Comparison of ENCODE assay signal across 10 cellular contexts in genomic region chr17:50785942-50786570, GRCh38. TPM values are rescaled to one million over a fixed set of nuclear protein-coding genes. Genes with fewer than 3 reads are reported as not detected.
A peak's percentile ranks its signal among the peaks of the same experiment; 100 is the strongest.
DNase-seq lines count a peak whose midpoint lies in the region; ATAC-seq and TF ChIP-seq lines count a peak whose summit lies in the region.
"Had no signal": no experiment of that assay in that cellular context is flagged by ENCODE, and none has a peak within 500 bp of the region (broad histone marks: within the 10 kb centered on the region; RNA-seq: fewer than 3 reads in every experiment).

No MANE protein-coding gene starts in this region.

- no peaks in the 10 kb centered on the region for H3K9me3 ChIP-seq in osteoblast (ENCODE audit: low read depth, low read length)
- H3K9me3 ChIP-seq in psoas muscle = no peaks in the 10 kb centered on the region
- no peaks in the 10 kb centered on the region for H3K9me3 ChIP-seq in SJCRH30 (replicated peaks)
- H3K9me3 ChIP-seq in effector memory CD4-positive, alpha-beta T cell (ENCODE audit: control insufficient read depth, low read length) = no peaks in the 10 kb centered on the region

- no peak overlapping the region for H3K4me2 ChIP-seq in osteoblast (ENCODE audit: insufficient read depth, low read length)

- POLR2A ChIA-PET in RWPE1 (lab: Yijun Ruan, JAX; ENCODE audit: low non-redundant PET) = no interaction called here

- no peak for TF ChIP-seq CTCF in RWPE1 (conservative IDR thresholded peaks at IDR 0.05; ENCODE audit: low read depth)
- TF ChIP-seq CTCF in osteoblast (IDR thresholded peaks at IDR 0.05; ENCODE audit: extremely low read depth, low read depth, low read length) = no peak
- no peak for TF ChIP-seq CTCF in psoas muscle (IDR thresholded peaks at IDR 0.05)

- no peaks in the 10 kb centered on the region for H3K79me2 ChIP-seq in osteoblast (ENCODE audit: insufficient read depth, low read length)

- no peaks in the 10 kb centered on the region for H3K27me3 ChIP-seq in osteoblast (ENCODE audit: insufficient read depth, low read length)
- H3K27me3 ChIP-seq in psoas muscle (ENCODE audit: insufficient read depth in 3 of 3, low read length in 2 of 3) = no peaks in the 10 kb centered on the region
- no peaks in the 10 kb centered on the region for H3K27me3 ChIP-seq in SJCRH30
- no peaks in the 10 kb centered on the region for H3K27me3 ChIP-seq in effector memory CD4-positive, alpha-beta T cell (replicated peaks; ENCODE audit: control insufficient read depth, insufficient read depth, low read length, poor library complexity, severe bottlenecking)

- intact Hi-C loops in psoas muscle (cut with DNase I) = no loop called here

- no peak for ATAC-seq in psoas muscle
- ATAC-seq in HG03520 (IDR thresholded peaks at IDR 0.05; ENCODE audit: unreplicated experiment) = no peak
- ATAC-seq: activated naive CD4-positive, alpha-beta T cell treated with anti-CD3 and anti-CD28 coated beads, Interleukin-2, amount 50 U/mL, for 72 hours had no signal

- 64 to 77% (median 69%) methylated on average over 9 of the region's 9 CpGs for WGBS in psoas muscle, 3 donors

- H3K4me1 ChIP-seq in osteoblast (ENCODE audit: insufficient read depth, low read length) = peaks cover 3% of the 10 kb centered on the region
- no peaks in the 10 kb centered on the region for H3K4me1 ChIP-seq in psoas muscle
- peaks cover 6% of the 10 kb centered on the region for H3K4me1 ChIP-seq in SJCRH30
- no peaks in the 10 kb centered on the region for H3K4me1 ChIP-seq in effector memory CD4-positive, alpha-beta T cell (ENCODE audit: control insufficient read depth, insufficient read depth, low read length, poor library complexity, severe bottlenecking)

- H3K27ac ChIP-seq in RWPE1 (peak overlapping the region; percentile 74), osteoblast (ENCODE audit: low read depth, low read length) (no peak overlapping the region), psoas muscle (no peak overlapping the region), SJCRH30 (no peak overlapping the region)
- no peak overlapping the region for H3K27ac ChIP-seq in effector memory CD4-positive, alpha-beta T cell (ENCODE audit: insufficient read depth, low read length, poor library complexity, severe bottlenecking)

- peak overlapping the region; percentile 56 for H2AFZ ChIP-seq in osteoblast (ENCODE audit: low read length)

- no peaks in the 10 kb centered on the region for H4K20me1 ChIP-seq in osteoblast (ENCODE audit: insufficient read depth, low read length)

- DNase-seq in EH (ENCODE audit: low read depth) (peak; percentile 53), RWPE1 (ENCODE audit: low spot score) (no peak), fibroblast of the conjunctiva (ENCODE audit: low read depth) (peak; percentile 23), osteoblast (ENCODE audit: insufficient read length, low spot score, missing footprints) (no peak), psoas muscle (no peak), SJCRH30 (no peak)
- no peak for DNase-seq in effector memory CD4-positive, alpha-beta T cell

- CTCF ChIA-PET in RWPE1 (lab: Yijun Ruan, JAX) = interaction anchor here (0.7 to 4.6 kb wide), 3 partner anchors 57 to 105 kb away, joined by 3 to 75 read pairs (median 5); no protein-coding TSS in a partner anchor

- H3K36me3 ChIP-seq in osteoblast (ENCODE audit: insufficient read depth, low read length) (no peaks in the 10 kb centered on the region), psoas muscle (ENCODE audit: insufficient read depth in 1 of 2, low read depth in 1 of 2) (no peaks in the 10 kb centered on the region), SJCRH30 (no peaks in the 10 kb centered on the region)
- H3K36me3 ChIP-seq in effector memory CD4-positive, alpha-beta T cell (ENCODE audit: control insufficient read depth, insufficient read depth, low read length) = no peaks in the 10 kb centered on the region

- H3K4me3 ChIP-seq in osteoblast (ENCODE audit: insufficient read depth, low read length) = no peak overlapping the region
- no peak overlapping the region for H3K4me3 ChIP-seq in psoas muscle
- no peak overlapping the region for H3K4me3 ChIP-seq in SJCRH30
- H3K4me3 ChIP-seq in effector memory CD4-positive, alpha-beta T cell (ENCODE audit: insufficient read depth, low read depth, low read length, poor library complexity, severe bottlenecking) = no peak overlapping the region

RNA-seq across cellular contexts. Expression of gene ANKRD40CL, which starts 18.7 kb away (rescaled TPM):
- total RNA-seq in osteoblast = 0.36 TPM in 1 of 2 replicates, not detected in the other
- total RNA-seq in psoas muscle = not detected
- polyA plus RNA-seq in psoas muscle = not detected
- total RNA-seq in SJCRH30 (2014; rRNA removed; shearing (Covaris generic)) = not detected in 2 replicates
- total RNA-seq: activated naive CD4-positive, alpha-beta T cell treated with anti-CD3 and anti-CD28 coated beads, Interleukin-2, amount 50 U/mL, for 72 hours; T-helper 2 cell treated with Interferon-gamma antibody and Interleukin-4, amounts not matched to agents 100 ng/mL and 5 ng/mL, for 36 hours had no signal

RNA-seq across cellular contexts. Expression of gene WFIKKN2, which starts 49.3 kb away (rescaled TPM):
- total RNA-seq in osteoblast = under 0.01 TPM in 1 of 2 replicates, not detected in the other
- 1 to 10 TPM in 2 of 4 donors, under 1 TPM in 2; 0.25 to 3.4 (median 1.1) TPM for total RNA-seq in psoas muscle
- polyA plus RNA-seq in psoas muscle = under 1 TPM; 0.09 to 0.32 (median 0.30) TPM
- total RNA-seq in SJCRH30 (2014; rRNA removed; shearing (Covaris generic)) = 0.13 TPM in 1 of 2 replicates, not detected in the other
- total RNA-seq: activated naive CD4-positive, alpha-beta T cell treated with anti-CD3 and anti-CD28 coated beads, Interleukin-2, amount 50 U/mL, for 72 hours; T-helper 2 cell treated with Interferon-gamma antibody and Interleukin-4, amounts not matched to agents 100 ng/mL and 5 ng/mL, for 36 hours had no signal

Comparison
In these comparisons a context has a peak if more than half of its experiments do, and no peak if none do; other contexts are left out.
1. DNase-seq: peak in EH (single experiment) and fibroblast of the conjunctiva (single experiment); none in RWPE1 (single experiment), osteoblast (single experiment), psoas muscle (0 of 2), SJCRH30 (0 of 2) and effector memory CD4-positive, alpha-beta T cell (0 of 3).